18 cellular contexts compared by ENCODE assay signal in the genomic region with DNA sequence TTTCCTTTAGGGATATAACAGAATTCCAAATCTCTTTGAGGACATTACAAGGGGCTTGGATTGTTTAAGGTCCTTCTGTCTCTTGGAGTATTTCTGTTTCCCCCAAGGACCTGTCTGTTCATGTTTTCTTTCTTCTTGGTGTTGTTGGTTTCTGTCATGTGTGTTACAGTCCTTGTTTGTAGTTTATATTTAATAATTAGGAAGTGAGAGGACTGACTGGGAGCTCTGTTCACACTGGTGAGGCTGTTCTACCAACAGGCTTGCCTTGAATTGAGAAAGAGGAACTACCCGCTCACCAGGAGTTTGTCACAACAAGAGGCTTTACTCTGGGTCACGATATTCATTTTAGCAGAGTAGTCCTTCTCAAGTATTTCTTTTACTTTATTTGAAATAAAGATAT.
DNase-seq lines count a peak whose midpoint lies in the region; ATAC-seq and TF ChIP-seq lines count a peak whose summit lies in the region.
"Had no signal": no experiment of that assay in that cellular context is flagged by ENCODE, and none has a peak within 500 bp of the region (broad histone marks: within the 10 kb centered on the region; RNA-seq: fewer than 3 reads in every experiment).

No MANE protein-coding gene starts in this region.

- no peak for TF ChIP-seq EP300 in gastroesophageal sphincter (IDR thresholded peaks at IDR 0.05)

- no peak overlapping the region for H3K4me3 ChIP-seq in gastroesophageal sphincter
- H3K4me3 ChIP-seq: heart left ventricle had no signal

- no peaks in the 10 kb centered on the region for H3K27me3 ChIP-seq in gastroesophageal sphincter
- H3K27me3 ChIP-seq: heart left ventricle had no signal

- no peak for TF ChIP-seq CTCF in gastroesophageal sphincter (IDR thresholded peaks at IDR 0.05)

- peak; percentile 8 for DNase-seq in Ammon's horn (ENCODE audit: low spot score)
- DNase-seq in OCI-M1 (lab: John Stamatoyannopoulos, UW): peak; percentile 38
- no peak for DNase-seq in NCI-H2196 (lab: John Stamatoyannopoulos, UW; ENCODE audit: unreplicated experiment)
- DNase-seq in HK-2 (ENCODE audit: unreplicated experiment): no peak
- no peak for DNase-seq in activated T-cell treated with anti-CD3 and anti-CD28 coated beads, Interleukin-2, amount 50 U/mL, for 4 hours
- DNase-seq: 8988T; activated CD4-positive, alpha-beta T cell treated with anti-CD3 and anti-CD28 coated beads for 4 hours; activated T-cell treated with anti-CD3 and anti-CD28 coated beads, Interleukin-2, amount 50 U/mL, for 24 hours; GOT3; heart left ventricle; kidney; NCI-H1105 treated with DMSO at 0.1 percent for 48 hours; substantia nigra had no signal

- no peak overlapping the region for H3K27ac ChIP-seq in gastroesophageal sphincter
- H3K27ac ChIP-seq: heart left ventricle had no signal

- H3K9me3 ChIP-seq in gastroesophageal sphincter: peaks cover 0 to 23% (median 0%) of the 10 kb centered on the region in 3 donors

- H3K4me3 Mint-ChIP-seq in activated T-cell treated with anti-CD3 and anti-CD28 coated beads, Interleukin-2, amount 50 U/mL, for 4 hours: no peak overlapping the region
- H3K4me3 Mint-ChIP-seq: activated T-cell treated with anti-CD3 and anti-CD28 coated beads, Interleukin-2, amount 50 U/mL, for 24 hours; T-cell had no signal

- peaks cover 10% of the 10 kb centered on the region for H3K27me3 Mint-ChIP-seq in activated T-cell treated with anti-CD3 and anti-CD28 coated beads, Interleukin-2, amount 50 U/mL, for 4 hours (ENCODE audit: low read depth)

- peaks cover 3% of the 10 kb centered on the region for H3K4me1 Mint-ChIP-seq in activated T-cell treated with anti-CD3 and anti-CD28 coated beads, Interleukin-2, amount 50 U/mL, for 4 hours (ENCODE audit: low read depth)

- no peaks in the 10 kb centered on the region for H3K4me1 ChIP-seq in gastroesophageal sphincter
- H3K4me1 ChIP-seq: heart left ventricle had no signal

- no peaks in the 10 kb centered on the region for H3K36me3 Mint-ChIP-seq in activated T-cell treated with anti-CD3 and anti-CD28 coated beads, Interleukin-2, amount 50 U/mL, for 4 hours (ENCODE audit: insufficient read depth)
- H3K36me3 Mint-ChIP-seq: T-cell had no signal

- no peak for TF ChIP-seq POLR2A in gastroesophageal sphincter (IDR thresholded peaks at IDR 0.05)

- H3K9me3 Mint-ChIP-seq in activated T-cell treated with anti-CD3 and anti-CD28 coated beads, Interleukin-2, amount 50 U/mL, for 4 hours: peaks cover 7% of the 10 kb centered on the region

- no peaks in the 10 kb centered on the region for H3K36me3 ChIP-seq in gastroesophageal sphincter
- H3K36me3 ChIP-seq: heart left ventricle had no signal

- 79 to 80% methylated on average over 2 of the region's 2 CpGs for WGBS in gastroesophageal sphincter (ENCODE audit: low coverage in 1 of 2), 2 donors

- ATAC-seq in GM19351 (IDR thresholded peaks at IDR 0.05; ENCODE audit: unreplicated experiment) (peak; percentile 87), HG03025 (IDR thresholded peaks at IDR 0.05; ENCODE audit: low FRiP score, unreplicated experiment) (peak; percentile 71), gastroesophageal sphincter (no peak)
- no peak for ATAC-seq in activated T-cell treated with anti-CD3 and anti-CD28 coated beads, Interleukin-2, amount 50 U/mL, for 4 hours
- ATAC-seq: heart left ventricle, Panc1, T-cell had no signal

Comparison
In these comparisons a context has a peak if more than half of its experiments do, and no peak if none do; other contexts are left out.
1. DNase-seq: peak in Ammon's horn (single experiment) and OCI-M1 (single experiment); none in NCI-H2196 (single experiment), HK-2 (single experiment) and activated T-cell treated with anti-CD3 and anti-CD28 coated beads, Interleukin-2, amount 50 U/mL, for 4 hours (single experiment).
2. ATAC-seq: peak in GM19351 (single experiment) and HG03025 (single experiment); none in gastroesophageal sphincter (single experiment) and activated T-cell treated with anti-CD3 and anti-CD28 coated beads, Interleukin-2, amount 50 U/mL, for 4 hours (0 of 2).